In genomic region chr15:68209735-68210408, GRCh38 we compare ENCODE assay signal across 8 cellular contexts. TPM values are rescaled to one million over a fixed set of nuclear protein-coding genes. Genes with fewer than 3 reads are reported as not detected.
DNase-seq lines count a peak whose midpoint lies in the region; ATAC-seq and TF ChIP-seq lines count a peak whose summit lies in the region.

No MANE protein-coding gene starts in this region.

- POLR2A ChIA-PET in WTC11 (lab: Charles Lee) = interaction anchor here (0.7 kb wide), 1 partner anchor 22 kb away, joined by 4 read pairs; no protein-coding TSS in a partner anchor

- CTCF ChIA-PET in WTC11 (lab: Charles Lee) = interaction anchor here (1.2 to 2.6 kb wide), 6 partner anchors 8 to 97 kb away, joined by 5 to 38 read pairs (median 11); no protein-coding TSS in a partner anchor

- H3K9me2 ChIP-seq in GM23338 (ENCODE audit: insufficient read depth) (no peaks in the 10 kb centered on the region), GM23248 (ENCODE audit: insufficient read depth) (no peaks in the 10 kb centered on the region)

- H3K9me3 Mint-ChIP-seq in GM23338 (no peaks in the 10 kb centered on the region), WTC11 (no peaks in the 10 kb centered on the region), endothelial cell (ENCODE audit: unreplicated experiment) (no peaks in the 10 kb centered on the region)

- H3K27me3 ChIP-seq in GM23338 (ENCODE audit: insufficient read depth) = no peaks in the 10 kb centered on the region
- no peaks in the 10 kb centered on the region for H3K27me3 ChIP-seq in layer of hippocampus (ENCODE audit: control insufficient read depth, insufficient read depth, low read length)
- H3K27me3 ChIP-seq in GM23248 (replicated peaks; ENCODE audit: insufficient read depth) = no peaks in the 10 kb centered on the region

- H3K79me2 ChIP-seq in GM23338 (replicated peaks; ENCODE audit: insufficient read depth) = peaks cover 23% of the 10 kb centered on the region
- H3K79me2 ChIP-seq in GM23248 (ENCODE audit: insufficient read depth) = no peaks in the 10 kb centered on the region

- peak; percentile 44 for DNase-seq in Daoy (ENCODE audit: low read depth)
- no peak for DNase-seq in GM23338 (ENCODE audit: low spot score)
- no peak for DNase-seq in WTC11 (ENCODE audit: low spot score)
- DNase-seq in GM23248 = no peak
- DNase-seq in dermis blood vessel endothelial cell = no peak
- no peak for DNase-seq in endothelial cell (ENCODE audit: low spot score)
- DNase-seq in NCI-H524 treated with DMSO at 0.1 percent for 48 hours (lab: John Stamatoyannopoulos, UW) = no peak

- H3K4me2 ChIP-seq in GM23338 (no peak overlapping the region), GM23248 (ENCODE audit: unreplicated experiment) (no peak overlapping the region)

- 0 out of 2 replicates have a peak overlapping the region, but pooled peaks have one; percentile 59 for H3K27ac ChIP-seq in GM23338 (ENCODE audit: low read depth)
- H3K27ac ChIP-seq in layer of hippocampus (ENCODE audit: low read depth, low read length) = peak overlapping the region; percentile 52
- H3K27ac ChIP-seq in GM23248 = no peak overlapping the region

- peaks cover 10% of the 10 kb centered on the region for H3K36me3 Mint-ChIP-seq in GM23338 (ENCODE audit: low read depth)
- H3K36me3 Mint-ChIP-seq in WTC11 = peaks cover 4% of the 10 kb centered on the region; the same call in 1 of the 2 replicates
- peaks cover 1% of the 10 kb centered on the region for H3K36me3 Mint-ChIP-seq in endothelial cell (ENCODE audit: low read depth, unreplicated experiment)

- no peak overlapping the region for H3K9ac ChIP-seq in GM23248

- TF ChIP-seq CTCF in GM23338 (conservative IDR thresholded peaks at IDR 0.05; ENCODE audit: low read depth in 2 of 2) = no peak
- TF ChIP-seq CTCF in WTC11 (IDR thresholded peaks at IDR 0.05) = no peak
- no peak for TF ChIP-seq CTCF in endothelial cell (IDR thresholded peaks at IDR 0.05; ENCODE audit: unreplicated experiment)

- H3K27me3 Mint-ChIP-seq in GM23338 (ENCODE audit: insufficient read depth, low read depth, poor library complexity) = peaks cover 27% of the 10 kb centered on the region
- no peaks in the 10 kb centered on the region for H3K27me3 Mint-ChIP-seq in WTC11 (ENCODE audit: low read depth)
- peaks cover 7% of the 10 kb centered on the region for H3K27me3 Mint-ChIP-seq in endothelial cell (ENCODE audit: unreplicated experiment)

- peaks cover 52% of the 10 kb centered on the region for H3K4me1 Mint-ChIP-seq in GM23338
- H3K4me1 Mint-ChIP-seq in WTC11 = peaks cover 28% of the 10 kb centered on the region
- peaks cover 41% of the 10 kb centered on the region for H3K4me1 Mint-ChIP-seq in endothelial cell (ENCODE audit: unreplicated experiment)

- H3F3A ChIP-seq in GM23338 (replicated peaks; ENCODE audit: low read depth) (peaks cover 15% of the 10 kb centered on the region), GM23248 (ENCODE audit: insufficient read depth) (no peaks in the 10 kb centered on the region)

- H3K9me3 ChIP-seq in GM23248 (ENCODE audit: low read depth) = no peaks in the 10 kb centered on the region

- H3K4me3 Mint-ChIP-seq in GM23338 (no peak overlapping the region; the same call in 2 of the 3 replicates), WTC11 (no peak overlapping the region), endothelial cell (ENCODE audit: unreplicated experiment) (no peak overlapping the region)

- H2AFZ ChIP-seq in GM23338 = no peak overlapping the region
- H2AFZ ChIP-seq in GM23248 = no peak overlapping the region

- in situ Hi-C loops in GM23248 (cut with MboI) = no loop called here

- H3K4me1 ChIP-seq in GM23338 (ENCODE audit: insufficient read depth) (peaks cover 28% of the 10 kb centered on the region), GM23248 (ENCODE audit: insufficient read depth) (0 out of 2 replicates have a peak, but pooled peaks cover 3% of the 10 kb centered on the region)

- 89 to 96% methylated on average over 12 to 13 of the region's 13 CpGs for WGBS in GM23248 (ENCODE audit: low coverage in 1 of 2, low lambda C conversion rate in 2 of 2, missing lambda C conversion rate in 2 of 2), 2 experiments

- peaks cover 17% of the 10 kb centered on the region; the same call in 1 of the 2 replicates for H4K20me1 ChIP-seq in GM23338 (replicated peaks; ENCODE audit: insufficient read depth)
- no peaks in the 10 kb centered on the region for H4K20me1 ChIP-seq in GM23248 (ENCODE audit: insufficient read depth)

- H3K36me3 ChIP-seq in GM23338 (ENCODE audit: insufficient read depth) (no peaks in the 10 kb centered on the region), GM23248 (ENCODE audit: low read depth) (no peaks in the 10 kb centered on the region)

- ATAC-seq in GM23338 (no peak), WTC11 (no peak)

- H3K4me3 ChIP-seq in GM23338 (no peak overlapping the region), GM23248 (no peak overlapping the region)

- H3K27ac Mint-ChIP-seq in GM23338 = peak overlapping the region; percentile 80; the same call in 1 of the 2 replicates
- peak overlapping the region; percentile 42; the same call in 1 of the 2 replicates for H3K27ac Mint-ChIP-seq in WTC11
- no peak overlapping the region for H3K27ac Mint-ChIP-seq in endothelial cell (ENCODE audit: unreplicated experiment)

TF ChIP-seq in WTC11, 78 proteins besides CTCF, POLR2A, EP300 and RAD21 (continues in another document):
- TF ChIP-seq FOXP1 (CRISPR knock-in tag; IDR thresholded peaks at IDR 0.05; ENCODE audit: borderline replicate concordance) (no peak), ETV6 (CRISPR knock-in tag; IDR thresholded peaks at IDR 0.05) (no peak), JUN (CRISPR knock-in tag; IDR thresholded peaks at IDR 0.05) (no peak), HMGXB4 (CRISPR knock-in tag; IDR thresholded peaks at IDR 0.05) (no peak), GABPB1 (CRISPR knock-in tag; IDR thresholded peaks at IDR 0.05) (no peak), ZNF219 (CRISPR knock-in tag; IDR thresholded peaks at IDR 0.05; ENCODE audit: borderline replicate concordance) (no peak)
- TF ChIP-seq, protein P1, sequence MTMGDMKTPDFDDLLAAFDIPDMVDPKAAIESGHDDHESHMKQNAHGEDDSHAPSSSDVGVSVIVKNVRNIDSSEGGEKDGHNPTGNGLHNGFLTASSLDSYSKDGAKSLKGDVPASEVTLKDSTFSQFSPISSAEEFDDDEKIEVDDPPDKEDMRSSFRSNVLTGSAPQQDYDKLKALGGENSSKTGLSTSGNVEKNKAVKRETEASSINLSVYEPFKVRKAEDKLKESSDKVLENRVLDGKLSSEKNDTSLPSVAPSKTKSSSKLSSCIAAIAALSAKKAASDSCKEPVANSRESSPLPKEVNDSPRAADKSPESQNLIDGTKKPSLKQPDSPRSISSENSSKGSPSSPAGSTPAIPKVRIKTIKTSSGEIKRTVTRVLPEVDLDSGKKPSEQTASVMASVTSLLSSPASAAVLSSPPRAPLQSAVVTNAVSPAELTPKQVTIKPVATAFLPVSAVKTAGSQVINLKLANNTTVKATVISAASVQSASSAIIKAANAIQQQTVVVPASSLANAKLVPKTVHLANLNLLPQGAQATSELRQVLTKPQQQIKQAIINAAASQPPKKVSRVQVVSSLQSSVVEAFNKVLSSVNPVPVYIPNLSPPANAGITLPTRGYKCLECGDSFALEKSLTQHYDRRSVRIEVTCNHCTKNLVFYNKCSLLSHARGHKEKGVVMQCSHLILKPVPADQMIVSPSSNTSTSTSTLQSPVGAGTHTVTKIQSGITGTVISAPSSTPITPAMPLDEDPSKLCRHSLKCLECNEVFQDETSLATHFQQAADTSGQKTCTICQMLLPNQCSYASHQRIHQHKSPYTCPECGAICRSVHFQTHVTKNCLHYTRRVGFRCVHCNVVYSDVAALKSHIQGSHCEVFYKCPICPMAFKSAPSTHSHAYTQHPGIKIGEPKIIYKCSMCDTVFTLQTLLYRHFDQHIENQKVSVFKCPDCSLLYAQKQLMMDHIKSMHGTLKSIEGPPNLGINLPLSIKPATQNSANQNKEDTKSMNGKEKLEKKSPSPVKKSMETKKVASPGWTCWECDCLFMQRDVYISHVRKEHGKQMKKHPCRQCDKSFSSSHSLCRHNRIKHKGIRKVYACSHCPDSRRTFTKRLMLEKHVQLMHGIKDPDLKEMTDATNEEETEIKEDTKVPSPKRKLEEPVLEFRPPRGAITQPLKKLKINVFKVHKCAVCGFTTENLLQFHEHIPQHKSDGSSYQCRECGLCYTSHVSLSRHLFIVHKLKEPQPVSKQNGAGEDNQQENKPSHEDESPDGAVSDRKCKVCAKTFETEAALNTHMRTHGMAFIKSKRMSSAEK (CRISPR knock-in tag; IDR thresholded peaks at IDR 0.05; ENCODE audit: borderline replicate concordance) = no peak

RNA-seq across cellular contexts. Expression of gene CALML4, which starts 4.7 kb away (rescaled TPM):
- total RNA-seq in Daoy (2014; rRNA removed; shearing (Covaris generic)) = 2.3 and 4.2 TPM in 2 replicates
- 13.4 and 15.8 TPM in 2 replicates for total RNA-seq in GM23338 (2014; rRNA removed; shearing (Covaris generic))
- polyA plus RNA-seq in GM23338 (2016; fragmentation: Nextera tagmentation; extraction: Ambion mirVana) = 15.0 and 16.2 TPM in 2 replicates
- total RNA-seq in WTC11 (2021) = 8.9 to 10.1 TPM (median 9.8 TPM) in 3 replicates
- 0.51 and 2.4 TPM in 2 replicates for total RNA-seq in GM23248 (2014; rRNA removed; shearing (Covaris generic))
- 0.54 and 1.1 TPM in 2 replicates for polyA plus RNA-seq in GM23248 (2016; fragmentation: Nextera tagmentation; extraction: Ambion mirVana)
- total RNA-seq in dermis blood vessel endothelial cell = 1.8 and 2.0 TPM in 2 replicates
- total RNA-seq in endothelial cell (ENCODE audit: unreplicated experiment) = 11.0 TPM

RNA-seq across cellular contexts. Expression of gene CLN6, which starts 19.7 kb away (rescaled TPM):
- 10.0 and 17.6 TPM in 2 replicates for total RNA-seq in Daoy (2014; rRNA removed; shearing (Covaris generic))
- total RNA-seq in GM23338 (2014; rRNA removed; shearing (Covaris generic)) = 69.5 and 87.4 TPM in 2 replicates
- polyA plus RNA-seq in GM23338 (2016; fragmentation: Nextera tagmentation; extraction: Ambion mirVana) (20.0 and 20.7 TPM in 2 replicates), GM23248 (2016; fragmentation: Nextera tagmentation; extraction: Ambion mirVana) (3.8 TPM in 2 replicates)
- total RNA-seq in WTC11 (2021) (50.2 to 52.2 TPM (median 50.8 TPM) in 3 replicates), dermis blood vessel endothelial cell (10.6 and 16.0 TPM in 2 replicates), endothelial cell (ENCODE audit: unreplicated experiment) (42.1 TPM)
- total RNA-seq in GM23248 (2014; rRNA removed; shearing (Covaris generic)) = 12.3 and 17.4 TPM in 2 replicates
